12 cellular contexts compared by ENCODE assay signal in the genomic region with DNA sequence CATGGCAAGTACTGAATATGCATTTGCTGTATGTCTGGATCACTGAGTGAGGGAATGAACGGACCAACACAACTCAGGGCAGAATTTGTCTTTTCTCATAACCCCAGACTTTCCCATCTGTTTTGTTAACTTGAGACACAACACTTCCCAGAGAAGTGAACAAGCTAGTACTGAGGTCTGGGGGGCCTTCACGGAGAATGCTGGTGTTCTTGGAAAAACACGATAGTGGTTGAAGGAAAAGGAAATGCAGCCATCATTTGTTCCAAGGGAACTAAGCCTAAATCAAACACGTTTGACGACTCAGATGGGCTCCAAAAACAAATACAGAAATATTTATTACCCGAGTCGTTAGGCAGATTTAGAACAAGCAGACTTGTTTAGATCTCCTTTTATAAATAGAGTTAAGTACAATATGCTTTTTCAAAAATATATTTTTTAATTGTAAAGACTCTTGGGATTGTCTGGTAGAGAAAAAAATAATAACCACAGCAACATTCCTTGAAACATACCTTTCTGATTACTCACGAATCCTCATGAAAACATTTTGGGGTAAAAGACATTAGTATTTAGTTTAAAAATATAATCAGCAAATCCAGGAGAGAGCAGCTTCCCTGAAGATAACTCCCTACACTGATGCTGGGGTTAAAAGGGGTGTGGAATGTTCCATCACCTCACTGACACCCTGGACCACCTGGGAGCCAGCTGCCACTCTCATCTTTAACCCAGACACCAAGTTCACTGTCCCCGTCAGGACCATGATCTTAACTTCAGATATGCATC.
DNase-seq lines count a peak whose midpoint lies in the region; TF ChIP-seq lines count a peak whose summit lies in the region.
"Had no signal": no experiment of that assay in that cellular context is flagged by ENCODE, and none has a peak within 500 bp of the region (broad histone marks: within the 10 kb centered on the region; RNA-seq: fewer than 3 reads in every experiment).

No MANE protein-coding gene starts in this region.

- no peaks in the 10 kb centered on the region for H3K4me1 Mint-ChIP-seq in progenitor cell of endocrine pancreas (ENCODE audit: low read depth)

- H3K9me3 Mint-ChIP-seq in progenitor cell of endocrine pancreas (ENCODE audit: low read depth) = peaks cover 8% of the 10 kb centered on the region

- H3K27ac ChIP-seq in Peyer's patch (peak overlapping the region in 3 of 4 donors; percentile 6 to 52 (median 50)), skin epidermis (peak overlapping the region in 13 of 21 experiments; percentile 18 to 87 (median 52))

- H3K4me3 ChIP-seq in Peyer's patch (no peak overlapping the region), fibroblast of pulmonary artery (replicated peaks; ENCODE audit: low read depth, low read length) (no peak overlapping the region), skin epidermis (no peak overlapping the region)

- DNase-seq in EL (peak; percentile 75), Peyer's patch (no peak), fibroblast of pulmonary artery (ENCODE audit: low read depth) (peak; percentile 69), medulla oblongata (ENCODE audit: extremely low spot score) (no peak), NOMO-1 treated with dmso at 0.1 percent for 144 hours (lab: John Stamatoyannopoulos, UW; ENCODE audit: unreplicated experiment) (no peak), progenitor cell of endocrine pancreas (ENCODE audit: low spot score, unreplicated experiment) (no peak)
- DNase-seq: DMS79; H7; NCI-H82; stimulated activated CD4-positive, alpha-beta T cell treated with anti-CD3 and anti-CD28 coated beads, Interleukin-4, amount 100 ng/mL, for 1 hour; T-helper 17 cell had no signal

- TF ChIP-seq POLR2A in Peyer's patch (IDR thresholded peaks at IDR 0.05) = no peak

- H3K36me3 Mint-ChIP-seq in progenitor cell of endocrine pancreas (ENCODE audit: insufficient read depth) = no peaks in the 10 kb centered on the region

- no peak for TF ChIP-seq CTCF in Peyer's patch (IDR thresholded peaks at IDR 0.05)
- TF ChIP-seq CTCF in fibroblast of pulmonary artery (IDR thresholded peaks at IDR 0.05; ENCODE audit: low read length, missing control alignments) = no peak
- TF ChIP-seq CTCF in progenitor cell of endocrine pancreas (IDR thresholded peaks at IDR 0.05; ENCODE audit: unreplicated experiment) = no peak

- no peak overlapping the region for H3K27ac Mint-ChIP-seq in progenitor cell of endocrine pancreas
- H3K27ac Mint-ChIP-seq: T-helper 17 cell had no signal

- no peak overlapping the region for H3K4me3 Mint-ChIP-seq in progenitor cell of endocrine pancreas (ENCODE audit: low read depth)
- H3K4me3 Mint-ChIP-seq: T-helper 17 cell had no signal

- no peaks in the 10 kb centered on the region for H3K4me1 ChIP-seq in Peyer's patch

- H3K27me3 Mint-ChIP-seq in progenitor cell of endocrine pancreas = no peaks in the 10 kb centered on the region

- H3K27me3 ChIP-seq in Peyer's patch = no peaks in the 10 kb centered on the region

- H3K9me3 ChIP-seq in Peyer's patch = no peaks in the 10 kb centered on the region

- H3K36me3 ChIP-seq in Peyer's patch = no peaks in the 10 kb centered on the region

Comparison
In these comparisons a context has a peak if more than half of its experiments do, and no peak if none do; other contexts are left out.
1. DNase-seq: peak in EL (single experiment) and fibroblast of pulmonary artery (single experiment); none in Peyer's patch (0 of 3), medulla oblongata (single experiment), NOMO-1 treated with dmso at 0.1 percent for 144 hours (single experiment) and progenitor cell of endocrine pancreas (single experiment).